ENCODE assay signal across 8 cellular contexts in genomic region chr1:144460686-144461085, GRCh38. TPM values are rescaled to one million over a fixed set of nuclear protein-coding genes. Genes with fewer than 3 reads are reported as not detected.
A peak's percentile ranks its signal among the peaks of the same experiment; 100 is the strongest.
DNase-seq lines count a peak whose midpoint lies in the region; ATAC-seq, FAIRE-seq and TF ChIP-seq lines count a peak whose summit lies in the region.
"Not testable (repeated sequence)": the region's sequence is repeated elsewhere in the genome, so short reads cannot be mapped to it uniquely, and the experiment has no call there.

No MANE protein-coding gene starts in this region.

- not testable (repeated sequence) for H3K4ac ChIP-seq in IMR-90 (ENCODE audit: low read depth, low read length)

- POLR2A ChIA-PET in AG04449 (lab: Yijun Ruan, JAX); IMR-90 (lab: Charles Lee; ENCODE audit: unreplicated experiment); K562 (lab: Yijun Ruan, JAX): not testable (repeated sequence)

- not testable (repeated sequence) for H3K9me1 ChIP-seq in IMR-90 (ENCODE audit: insufficient read depth, low read length); K562 (ENCODE audit: control insufficient read depth, insufficient read depth, low read length)

- dilution Hi-C loops in IMR-90 (cut with HindIII; ENCODE audit: low sequenced_read_pairs, unreplicated experiment), result not testable (repeated sequence)

- not testable (repeated sequence) for H2BK15ac ChIP-seq in IMR-90 (ENCODE audit: low read depth, low read length)

- H2BK5ac ChIP-seq in IMR-90 (ENCODE audit: low read depth, low read length, poor library complexity, severe bottlenecking), result not testable (repeated sequence)

- TF ChIP-seq POLR2A in IMR-90 (IDR thresholded peaks at IDR 0.05; ENCODE audit: low read depth, low read length); K562 (conservative IDR thresholded peaks at IDR 0.05): not testable (repeated sequence)

- not testable (repeated sequence) for H3K14ac ChIP-seq in IMR-90 (replicated peaks; ENCODE audit: low read depth, low read length)

- H3K79me1 ChIP-seq in IMR-90 (ENCODE audit: low read depth in 1 of 2, low read length in 2 of 2), result not testable (repeated sequence)

- not testable (repeated sequence) for H3K56ac ChIP-seq in IMR-90 (ENCODE audit: extremely low read depth, insufficient read depth, low read length)

- H4K5ac ChIP-seq in IMR-90 (ENCODE audit: low read depth, low read length), result not testable (repeated sequence)

- not testable (repeated sequence) for H2AK5ac ChIP-seq in IMR-90 (ENCODE audit: low read depth, low read length)

- H3K4me2 ChIP-seq in IMR-90 (ENCODE audit: low read depth, low read length), result peak overlapping the region; percentile 72
- H3K4me2 ChIP-seq in K562 (ENCODE audit: insufficient read depth, low read length), result not testable (repeated sequence)

- H3K79me2 ChIP-seq in K562 (ENCODE audit: control insufficient read depth, insufficient read depth, low read length), result not testable (repeated sequence)

- not testable (repeated sequence) for H3K36me3 ChIP-seq in IMR-90 (ENCODE audit: control insufficient read depth, insufficient read depth, low read length); K562 (ENCODE audit: control insufficient read depth, insufficient read depth, low read length); mucosa of descending colon (ENCODE audit: low read depth)

- H3K4me1 ChIP-seq in IMR-90 (ENCODE audit: control insufficient read depth, insufficient read depth, low read length); K562 (replicated peaks in 1 of 2; ENCODE audit: control insufficient read depth in 2 of 2, insufficient read depth in 2 of 2, low read length in 2 of 2); foreskin keratinocyte; mucosa of descending colon (ENCODE audit: low read depth): not testable (repeated sequence)

- H4K8ac ChIP-seq in IMR-90 (ENCODE audit: low read depth in 2 of 2, low read length in 2 of 2), result not testable (repeated sequence)

- DNase-seq in AG04449 (ENCODE audit: low read depth, low spot score); IMR-90; K562 (ENCODE audit: extremely low read depth in 1 of 4, low spot score in 3 of 4); foreskin keratinocyte: not testable (repeated sequence)
- peak; percentile 11 to 14 for DNase-seq in activated CD4-positive, alpha-beta T cell treated with anti-CD3 and anti-CD28 coated beads for 4 hours
- peak in 2 of 3 donors; percentile 13 to 18 for DNase-seq in mucosa of descending colon
- DNase-seq in stimulated activated CD4-positive, alpha-beta T cell treated with anti-CD3 and anti-CD28 coated beads, Interleukin-1b, Interleukin-23, amount 100 ng/mL, for 48 hours, result peak; percentile 16

- H3K18ac ChIP-seq in IMR-90 (ENCODE audit: low read depth, low read length), result not testable (repeated sequence)

- H2AK9ac ChIP-seq in IMR-90 (replicated peaks; ENCODE audit: low read depth, low read length, poor library complexity), result not testable (repeated sequence)

- intact Hi-C loops in IMR-90 (cut with micrococcal nuclease); K562 (cut with micrococcal nuclease); mucosa of descending colon (cut with DNase I, micrococcal nuclease): not testable (repeated sequence)

- H3K27me3 ChIP-seq in IMR-90 (ENCODE audit: control insufficient read depth, insufficient read depth, low read length); K562 (ENCODE audit: control insufficient read depth in 2 of 2, insufficient read depth in 2 of 2, low read length in 2 of 2); foreskin keratinocyte: not testable (repeated sequence)

- WGBS in IMR-90 (ENCODE audit: extremely low coverage in 2 of 2, insufficient read length in 1 of 2), 2 experiments, result no CpG with 5 or more reads among the region's 15 CpGs
- WGBS in K562 (ENCODE audit: insufficient coverage, low coverage, missing lambda C conversion rate), result 3% methylated on average over 3 of the region's 15 CpGs

- CTCF ChIA-PET in AG04449 (lab: Yijun Ruan, JAX); IMR-90 (lab: Yijun Ruan, JAX); K562 (lab: Yijun Ruan, JAX; ENCODE audit: low intra/inter-chr PET ratio): not testable (repeated sequence)

- H3K9ac ChIP-seq in IMR-90 (ENCODE audit: low read depth, low read length), result not testable (repeated sequence)
- H3K9ac ChIP-seq in K562 (ENCODE audit: insufficient read depth in 1 of 2, low read depth in 2 of 2, low read length in 2 of 2), result peak overlapping the region in 1 of 2 experiments; percentile 13; a peak in 2 of 4 replicates

- H2AFZ ChIP-seq in IMR-90 (replicated peaks; ENCODE audit: low read length, poor library complexity), result not testable (repeated sequence)
- H2AFZ ChIP-seq in K562 (ENCODE audit: low read depth, low read length), result peak overlapping the region; percentile 55; the same call in 1 of the 2 replicates

- H3K4me3 ChIP-seq in AG04449 (ENCODE audit: low read depth, low read length) (peak overlapping the region; percentile 63), IMR-90 (ENCODE audit: insufficient read depth, low read depth, low read length) (peak overlapping the region; percentile 88), K562 (peak overlapping the region; percentile 47), mucosa of descending colon (peak overlapping the region; percentile 31)

- in situ Hi-C loops in IMR-90 (cut with MboI; ENCODE audit: low sequenced_read_pairs); K562 (cut with MboI): not testable (repeated sequence)

- not testable (repeated sequence) for H3K23ac ChIP-seq in IMR-90 (ENCODE audit: low read depth, low read length)

- H4K20me1 ChIP-seq in IMR-90 (ENCODE audit: insufficient read depth, low read length); K562 (replicated peaks; ENCODE audit: control insufficient read depth, insufficient read depth, low read length): not testable (repeated sequence)

- ATAC-seq in GM21526 (IDR thresholded peaks at IDR 0.05; ENCODE audit: low FRiP score, unreplicated experiment) (peak; percentile 32), IMR-90 (ENCODE audit: low read depth) (peak; percentile 61), K562 (peak; percentile 62), foreskin keratinocyte (peak; percentile 88), mucosa of descending colon (peak; percentile 71)

- not testable (repeated sequence) for TF ChIP-seq EP300 in K562 (IDR thresholded peaks at IDR 0.05; ENCODE audit: low read length)

- H3K9me3 ChIP-seq in IMR-90 (ENCODE audit: control insufficient read depth, insufficient read depth, low read length); K562 (replicated peaks; ENCODE audit: control insufficient read depth, insufficient read depth, low read depth, low read length); mucosa of descending colon: not testable (repeated sequence)

- not testable (repeated sequence) for H2BK120ac ChIP-seq in IMR-90 (ENCODE audit: low read depth, low read length)

- not testable (repeated sequence) for H4K91ac ChIP-seq in IMR-90 (ENCODE audit: insufficient read depth, low read depth, low read length)

- H2BK20ac ChIP-seq in IMR-90 (ENCODE audit: low read depth, low read length), result not testable (repeated sequence)

- not testable (repeated sequence) for TF ChIP-seq CTCF in AG04449 (IDR thresholded peaks at IDR 0.05; ENCODE audit: insufficient read depth, low read length, missing control alignments); IMR-90 (conservative IDR thresholded peaks at IDR 0.05; ENCODE audit: low read depth, low read length); K562 (IDR thresholded peaks at IDR 0.05 in 2 of 3, conservative IDR thresholded peaks at IDR 0.05 in 1 of 3; ENCODE audit: insufficient read depth in 2 of 3, low read depth in 1 of 3, low read length in 3 of 3); foreskin keratinocyte (conservative IDR thresholded peaks at IDR 0.05); mucosa of descending colon (IDR thresholded peaks at IDR 0.05)

- peak overlapping the region; percentile 79 for H3K27ac ChIP-seq in IMR-90 (ENCODE audit: insufficient read depth, low read length)
- not testable (repeated sequence) for H3K27ac ChIP-seq in K562 (ENCODE audit: extremely low read depth, low read depth, low read length); foreskin keratinocyte

- FAIRE-seq in K562 (lab: Jason Lieb, UNC), result peak; percentile 11

- BruUV-seq in IMR-90 (replicated peaks; lab: Mats Ljungman, UMichigan); K562 (replicated peaks; lab: Mats Ljungman, UMichigan): not testable (repeated sequence)

- not testable (repeated sequence) for TF ChIP-seq RAD21 in IMR-90 (IDR thresholded peaks at IDR 0.05; ENCODE audit: low read length); K562 (CRISPR knock-in tag; conservative IDR thresholded peaks at IDR 0.05 in 1 of 2, IDR thresholded peaks at IDR 0.05 in 1 of 2)

RNA-seq across cellular contexts. Expression of gene NBPF15, which starts 0.8 kb away (rescaled TPM):
- 30.3 and 31.0 TPM in 2 replicates for total RNA-seq in IMR-90 (2012; rRNA removed)
- 38.5 and 42.7 TPM in 2 replicates for polyA plus RNA-seq in IMR-90 (2012; rRNA removed)
- polyA plus RNA-seq in IMR-90 (2012; cell fraction: cytosol; rRNA removed), result 8.0 and 10.4 TPM in 2 replicates
- 90.6 and 218 TPM in 2 replicates for polyA plus RNA-seq in IMR-90 (2012; cell fraction: nucleus; rRNA removed; ENCODE audit: low replicate concordance)
- total RNA-seq in K562 (2011; cell fraction: chromatin; rRNA removed; ENCODE audit: low replicate concordance), result 36.6 and 37.9 TPM in 2 replicates
- 14.9 and 18.0 TPM in 2 replicates for total RNA-seq in K562 (2011; cell fraction: nucleolus; rRNA removed)
- 16.8 and 18.9 TPM in 2 replicates for total RNA-seq in K562 (2011; cell fraction: nucleoplasm; rRNA removed)
- total RNA-seq in K562 (2014; rRNA removed), result 3.1 and 3.9 TPM in 2 replicates
- total RNA-seq in K562 (2014; rRNA removed; fragmentation: Illumina TruSeq; extraction: Trizol), result 4.9 and 5.8 TPM in 2 replicates
- total RNA-seq in K562 (2015; rRNA removed; fragmentation: Illumina TruSeq; extraction: Trizol), result 7.0 and 7.5 TPM in 2 replicates
- 6.6 and 7.3 TPM in 2 replicates for total RNA-seq in K562 (2021)
- polyA plus RNA-seq in K562 (2011; rRNA removed), result 13.2 and 14.0 TPM in 2 replicates
- polyA plus RNA-seq in K562 (2011; cell fraction: cytosol; rRNA removed), result 6.0 and 8.0 TPM in 2 replicates
- polyA plus RNA-seq in K562 (2011; cell fraction: nucleus; rRNA removed), result 36.4 and 43.6 TPM in 2 replicates
- polyA plus RNA-seq in K562 (2012), result 7.6 and 18.9 TPM in 2 replicates
- 6.0 and 7.3 TPM in 2 replicates for polyA plus RNA-seq in K562 (2014; fragmentation: Illumina TruSeq; extraction: Trizol)
- 1 to 10 TPM; 1.8 to 2.2 TPM for polyA plus RNA-seq in K562 (2014; fragmentation: Nextera tagmentation; extraction: Ambion mirVana)
- polyA plus RNA-seq in K562 (2014; rRNA removed), result 9.5 and 10.8 TPM in 2 replicates
- polyA minus RNA-seq in K562 (2011; rRNA and poly(A)+ RNA removed), result 11.2 and 11.8 TPM in 2 replicates
- polyA minus RNA-seq in K562 (2011; cell fraction: cytosol; rRNA and poly(A)+ RNA removed), result 2.3 and 6.0 TPM in 2 replicates
- 10.9 and 14.7 TPM in 2 replicates for polyA minus RNA-seq in K562 (2011; cell fraction: nucleus; rRNA and poly(A)+ RNA removed)
- 29.0 and 35.8 TPM in 2 replicates for total RNA-seq in foreskin keratinocyte
- 10.3 and 10.7 TPM in 2 replicates for polyA plus RNA-seq in foreskin keratinocyte
- total RNA-seq in mucosa of descending colon, result 10 to 100 TPM; 15.5 to 33.8 (median 23.2) TPM

Comparison
In these comparisons a context has a peak if more than half of its experiments do, and no peak if none do; other contexts are left out.
1. H3K4me3 ChIP-seq: peak in every context shown above with its lines; median percentile 88 in IMR-90; 63 in AG04449; 47 in K562; 31 in mucosa of descending colon.
2. ATAC-seq: peak in every context shown above with its lines; median percentile 88 in foreskin keratinocyte; 71 in mucosa of descending colon; 62 in K562; 61 in IMR-90; 32 in GM21526.